Comparison of ENCODE assay signal across 18 cellular contexts in the genomic region with DNA sequence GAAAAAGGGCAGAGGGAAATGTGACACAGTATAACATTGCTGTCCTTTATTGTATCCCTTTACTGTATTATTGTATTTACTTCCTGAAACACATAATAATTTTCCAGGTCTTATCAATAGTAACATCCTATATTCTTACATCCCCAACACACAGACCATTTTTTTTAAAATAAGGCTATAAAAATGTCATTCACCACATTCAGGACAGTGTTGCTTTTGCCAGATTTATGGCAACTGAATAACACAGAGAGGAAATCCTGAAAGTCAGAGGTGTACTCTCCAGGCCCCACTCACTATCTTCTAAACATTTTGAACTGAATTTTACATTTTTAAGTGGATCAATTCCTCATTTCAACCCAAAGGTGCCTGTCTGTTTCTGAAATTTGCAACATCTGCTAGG.
A peak's percentile ranks its signal among the peaks of the same experiment; 100 is the strongest.
DNase-seq lines count a peak whose midpoint lies in the region; ATAC-seq and TF ChIP-seq lines count a peak whose summit lies in the region.
"Had no signal": no experiment of that assay in that cellular context is flagged by ENCODE, and none has a peak within 500 bp of the region (broad histone marks: within the 10 kb centered on the region; RNA-seq: fewer than 3 reads in every experiment).

No MANE protein-coding gene starts in this region.

- CTCF ChIA-PET in HEK293T (lab: Yijun Ruan, JAX): no interaction called here
- CTCF ChIA-PET in naive thymus-derived CD4-positive, alpha-beta T cell (lab: Charles Lee): no interaction called here

- peaks cover 12% of the 10 kb centered on the region for H3K36me3 ChIP-seq in WERI-Rb-1
- peaks cover 0 to 3% (median 0%) of the 10 kb centered on the region in 3 experiments for H3K36me3 ChIP-seq in naive thymus-derived CD4-positive, alpha-beta T cell (ENCODE audit: control insufficient read depth in 2 of 3, insufficient read depth in 3 of 3, low read length in 3 of 3)
- no peaks in the 10 kb centered on the region for H3K36me3 ChIP-seq in right atrium auricular region

- H3K27ac ChIP-seq in WERI-Rb-1: peak overlapping the region; percentile 78
- H3K27ac ChIP-seq in naive thymus-derived CD4-positive, alpha-beta T cell (ENCODE audit: low read depth, low read length): no peak overlapping the region
- H3K27ac ChIP-seq in right atrium auricular region: no peak overlapping the region
- H3K27ac ChIP-seq: A549 had no signal

- no peak overlapping the region for H3K4me3 Mint-ChIP-seq in activated T-cell treated with anti-CD3 and anti-CD28 coated beads, Interleukin-2, amount 50 U/mL, for 72 hours
- no peak overlapping the region for H3K4me3 Mint-ChIP-seq in activated T-cell treated with anti-CD3 and anti-CD28 coated beads, Interleukin-2, amount 50 U/mL, for 4 hours
- peak overlapping the region in 1 of 10 donors; percentile 51 for H3K4me3 Mint-ChIP-seq in naive thymus-derived CD4-positive, alpha-beta T cell
- H3K4me3 Mint-ChIP-seq: B cell, CD14-positive monocyte, IgD-negative memory B cell had no signal

- intact Hi-C loops in naive thymus-derived CD4-positive, alpha-beta T cell (cut with micrococcal nuclease): no loop called here

- POLR2A ChIA-PET in HEK293T (lab: Yijun Ruan, JAX): no interaction called here
- POLR2A ChIA-PET in naive thymus-derived CD4-positive, alpha-beta T cell (lab: Charles Lee): no interaction called here

- no peak for DNase-seq in activated T-cell treated with anti-CD3 and anti-CD28 coated beads, Interleukin-2, amount 50 U/mL, for 72 hours
- DNase-seq in activated T-cell treated with anti-CD3 and anti-CD28 coated beads, Interleukin-2, amount 50 U/mL, for 4 hours: no peak
- DNase-seq in HEK293T (ENCODE audit: extremely low spot score): no peak
- DNase-seq in WERI-Rb-1: no peak
- no peak for DNase-seq in naive thymus-derived CD4-positive, alpha-beta T cell
- DNase-seq in right atrium auricular region (ENCODE audit: low spot score): no peak
- no peak for DNase-seq in NCI-H187 (lab: John Stamatoyannopoulos, UW)
- DNase-seq: DMS79 treated with DMSO at 0.1 percent for 48 hours, NCI-H187 treated with DMSO at 0.1 percent for 48 hours, NCI-H226, NCI-H774, PC-3, Right ventricle myocardium superior had no signal

- no peaks in the 10 kb centered on the region for H3K27me3 Mint-ChIP-seq in activated T-cell treated with anti-CD3 and anti-CD28 coated beads, Interleukin-2, amount 50 U/mL, for 72 hours (ENCODE audit: low read depth)
- H3K27me3 Mint-ChIP-seq in activated T-cell treated with anti-CD3 and anti-CD28 coated beads, Interleukin-2, amount 50 U/mL, for 4 hours (ENCODE audit: low read depth): no peaks in the 10 kb centered on the region
- H3K27me3 Mint-ChIP-seq in naive thymus-derived CD4-positive, alpha-beta T cell: no peaks in the 10 kb centered on the region
- H3K27me3 Mint-ChIP-seq: B cell, IgD-negative memory B cell had no signal

- H3K9me3 Mint-ChIP-seq in activated T-cell treated with anti-CD3 and anti-CD28 coated beads, Interleukin-2, amount 50 U/mL, for 72 hours: no peaks in the 10 kb centered on the region
- no peaks in the 10 kb centered on the region for H3K9me3 Mint-ChIP-seq in activated T-cell treated with anti-CD3 and anti-CD28 coated beads, Interleukin-2, amount 50 U/mL, for 4 hours
- no peaks in the 10 kb centered on the region for H3K9me3 Mint-ChIP-seq in naive thymus-derived CD4-positive, alpha-beta T cell
- H3K9me3 Mint-ChIP-seq: CD14-positive monocyte, IgD-negative memory B cell had no signal

- peaks cover 0 to 13% of the 10 kb centered on the region in 2 donors for H3K4me1 ChIP-seq in naive thymus-derived CD4-positive, alpha-beta T cell (ENCODE audit: control insufficient read depth in 2 of 2, insufficient read depth in 2 of 2, low read length in 2 of 2)
- no peaks in the 10 kb centered on the region for H3K4me1 ChIP-seq in right atrium auricular region
- H3K4me1 ChIP-seq: A549 had no signal

- TF ChIP-seq CTCF in WERI-Rb-1 (IDR thresholded peaks at IDR 0.05; ENCODE audit: low read depth, low read length): no peak
- no peak for TF ChIP-seq CTCF in right atrium auricular region (IDR thresholded peaks at IDR 0.05)

- peaks cover 45% of the 10 kb centered on the region for H3K4me1 Mint-ChIP-seq in activated T-cell treated with anti-CD3 and anti-CD28 coated beads, Interleukin-2, amount 50 U/mL, for 72 hours (ENCODE audit: low read depth)
- peaks cover 41% of the 10 kb centered on the region for H3K4me1 Mint-ChIP-seq in activated T-cell treated with anti-CD3 and anti-CD28 coated beads, Interleukin-2, amount 50 U/mL, for 4 hours (ENCODE audit: low read depth)
- H3K4me1 Mint-ChIP-seq in naive thymus-derived CD4-positive, alpha-beta T cell: peaks cover 19 to 87% (median 82%) of the 10 kb centered on the region in 7 donors

- H3K27me3 ChIP-seq in WERI-Rb-1 (ENCODE audit: insufficient read depth, low read depth, severe bottlenecking): no peaks in the 10 kb centered on the region
- no peaks in the 10 kb centered on the region for H3K27me3 ChIP-seq in naive thymus-derived CD4-positive, alpha-beta T cell (ENCODE audit: control insufficient read depth in 2 of 2, insufficient read depth in 2 of 2, low read length in 2 of 2)
- H3K27me3 ChIP-seq in right atrium auricular region: no peaks in the 10 kb centered on the region

- H3K9me3 ChIP-seq in WERI-Rb-1 (ENCODE audit: severe bottlenecking): no peaks in the 10 kb centered on the region
- no peaks in the 10 kb centered on the region for H3K9me3 ChIP-seq in naive thymus-derived CD4-positive, alpha-beta T cell (ENCODE audit: control insufficient read depth in 2 of 3, low read length in 3 of 3)
- no peaks in the 10 kb centered on the region for H3K9me3 ChIP-seq in right atrium auricular region
- H3K9me3 ChIP-seq: A549 had no signal

- no peak for ATAC-seq in activated T-cell treated with anti-CD3 and anti-CD28 coated beads, Interleukin-2, amount 50 U/mL, for 72 hours (replicated peaks in 1 of 2)
- no peak for ATAC-seq in activated T-cell treated with anti-CD3 and anti-CD28 coated beads, Interleukin-2, amount 50 U/mL, for 4 hours
- no peak for ATAC-seq in naive thymus-derived CD4-positive, alpha-beta T cell
- ATAC-seq in SK-N-SH treated with all-trans-retinoic acid at 6 μM for 48 hours: no peak
- ATAC-seq: A549, PC-3 had no signal

- H3K4me3 ChIP-seq in WERI-Rb-1 (ENCODE audit: low read depth, low read length): no peak overlapping the region
- H3K4me3 ChIP-seq in naive thymus-derived CD4-positive, alpha-beta T cell (ENCODE audit: low read length): no peak overlapping the region
- no peak overlapping the region for H3K4me3 ChIP-seq in right atrium auricular region
- H3K4me3 ChIP-seq: A549 had no signal

- peak overlapping the region; percentile 13 for H3K27ac Mint-ChIP-seq in activated T-cell treated with anti-CD3 and anti-CD28 coated beads, Interleukin-2, amount 50 U/mL, for 72 hours
- H3K27ac Mint-ChIP-seq in naive thymus-derived CD4-positive, alpha-beta T cell: peak overlapping the region in 7 of 9 donors; percentile 34 to 91 (median 84)
- H3K27ac Mint-ChIP-seq: B cell had no signal

- peaks cover 4 to 7% of the 10 kb centered on the region in 2 donors for H3K36me3 Mint-ChIP-seq in activated T-cell treated with anti-CD3 and anti-CD28 coated beads, Interleukin-2, amount 50 U/mL, for 72 hours (ENCODE audit: insufficient read depth in 2 of 2)
- H3K36me3 Mint-ChIP-seq in activated T-cell treated with anti-CD3 and anti-CD28 coated beads, Interleukin-2, amount 50 U/mL, for 4 hours (ENCODE audit: insufficient read depth): peaks cover 15% of the 10 kb centered on the region
- H3K36me3 Mint-ChIP-seq in naive thymus-derived CD4-positive, alpha-beta T cell: peaks cover 9 to 22% (median 12%) of the 10 kb centered on the region in 5 donors

TF ChIP-seq in HEK293T, 16 proteins besides CTCF, POLR2A, EP300 and RAD21:
- no peak for TF ChIP-seq HDGF (IDR thresholded peaks at IDR 0.05; ENCODE audit: borderline replicate concordance)
- TF ChIP-seq, protein P1, sequence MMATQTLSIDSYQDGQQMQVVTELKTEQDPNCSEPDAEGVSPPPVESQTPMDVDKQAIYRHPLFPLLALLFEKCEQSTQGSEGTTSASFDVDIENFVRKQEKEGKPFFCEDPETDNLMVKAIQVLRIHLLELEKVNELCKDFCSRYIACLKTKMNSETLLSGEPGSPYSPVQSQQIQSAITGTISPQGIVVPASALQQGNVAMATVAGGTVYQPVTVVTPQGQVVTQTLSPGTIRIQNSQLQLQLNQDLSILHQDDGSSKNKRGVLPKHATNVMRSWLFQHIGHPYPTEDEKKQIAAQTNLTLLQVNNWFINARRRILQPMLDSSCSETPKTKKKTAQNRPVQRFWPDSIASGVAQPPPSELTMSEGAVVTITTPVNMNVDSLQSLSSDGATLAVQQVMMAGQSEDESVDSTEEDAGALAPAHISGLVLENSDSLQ (IDR thresholded peaks at IDR 0.05): 0 out of 2 replicates have a peak, but pooled peaks have one; percentile 24

TF ChIP-seq in SK-N-SH treated with all-trans-retinoic acid at 6 μM for 48 hours, 23 proteins besides CTCF, POLR2A, EP300 and RAD21 (continues in another document):
- no peak for TF ChIP-seq ZFP3 (CRISPR knock-in tag; IDR thresholded peaks at IDR 0.05)
- TF ChIP-seq ZNF8 (CRISPR knock-in tag; IDR thresholded peaks at IDR 0.05): no peak
- no peak for TF ChIP-seq ISL1 (CRISPR knock-in tag; IDR thresholded peaks at IDR 0.05)
- no peak for TF ChIP-seq ZNF70 (CRISPR knock-in tag; IDR thresholded peaks at IDR 0.05)
- no peak for TF ChIP-seq ARNTL (CRISPR knock-in tag; IDR thresholded peaks at IDR 0.05; ENCODE audit: borderline replicate concordance, low read depth)
- TF ChIP-seq ZNF565 (CRISPR knock-in tag; conservative IDR thresholded peaks at IDR 0.05; ENCODE audit: low read depth): no peak
- TF ChIP-seq, protein P2, sequence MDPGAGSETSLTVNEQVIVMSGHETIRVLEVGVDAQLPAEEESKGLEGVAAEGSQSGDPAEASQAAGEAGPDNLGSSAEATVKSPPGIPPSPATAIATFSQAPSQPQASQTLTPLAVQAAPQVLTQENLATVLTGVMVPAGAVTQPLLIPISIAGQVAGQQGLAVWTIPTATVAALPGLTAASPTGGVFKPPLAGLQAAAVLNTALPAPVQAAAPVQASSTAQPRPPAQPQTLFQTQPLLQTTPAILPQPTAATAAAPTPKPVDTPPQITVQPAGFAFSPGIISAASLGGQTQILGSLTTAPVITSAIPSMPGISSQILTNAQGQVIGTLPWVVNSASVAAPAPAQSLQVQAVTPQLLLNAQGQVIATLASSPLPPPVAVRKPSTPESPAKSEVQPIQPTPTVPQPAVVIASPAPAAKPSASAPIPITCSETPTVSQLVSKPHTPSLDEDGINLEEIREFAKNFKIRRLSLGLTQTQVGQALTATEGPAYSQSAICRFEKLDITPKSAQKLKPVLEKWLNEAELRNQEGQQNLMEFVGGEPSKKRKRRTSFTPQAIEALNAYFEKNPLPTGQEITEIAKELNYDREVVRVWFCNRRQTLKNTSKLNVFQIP (CRISPR knock-in tag; IDR thresholded peaks at IDR 0.05; ENCODE audit: borderline replicate concordance, low read depth): no peak
- TF ChIP-seq OSR1 (CRISPR knock-in tag; IDR thresholded peaks at IDR 0.05): no peak
- TF ChIP-seq ZC3H10 (CRISPR knock-in tag; IDR thresholded peaks at IDR 0.05): no peak
- no peak for TF ChIP-seq SNAI2 (CRISPR knock-in tag; IDR thresholded peaks at IDR 0.05)
